In the genomic region with DNA sequence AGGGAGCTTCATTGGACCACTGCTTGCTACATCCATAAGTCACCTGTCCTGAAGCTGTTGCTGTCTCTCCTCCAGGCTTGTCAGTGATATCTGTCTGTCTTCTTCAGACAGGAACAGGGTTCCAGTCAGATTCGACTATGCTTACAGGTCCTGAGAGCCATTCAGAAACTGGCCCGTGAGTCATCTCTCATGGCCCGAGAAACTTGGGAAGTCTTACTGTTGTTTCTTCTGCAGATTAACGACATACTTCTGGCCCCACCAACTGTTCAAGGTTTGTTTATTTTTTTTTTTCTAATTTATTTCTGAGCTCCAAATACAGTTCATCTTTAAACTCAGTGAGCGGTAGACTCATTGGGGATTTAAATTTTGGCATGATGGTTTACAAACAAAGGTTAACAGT, we compare ENCODE assay signal across 1 cellular context.
TF ChIP-seq lines count a peak whose summit lies in the region.

No MANE protein-coding gene starts in this region.

TF ChIP-seq in HEK293, 187 proteins besides CTCF, POLR2A, EP300 and RAD21 (continued from another document):
- no peak for TF ChIP-seq MYNN (tag by site-specific recombination; IDR thresholded peaks at IDR 0.05; ENCODE audit: borderline replicate concordance)
- TF ChIP-seq ZNF660 (tag by site-specific recombination; IDR thresholded peaks at IDR 0.05), result no peak
- no peak for TF ChIP-seq ZNF169 (tag by site-specific recombination; IDR thresholded peaks at IDR 0.05)
- TF ChIP-seq SCRT2 (tag by site-specific recombination; IDR thresholded peaks at IDR 0.05), result 0 out of 2 replicates have a peak, but pooled peaks have one; percentile 23
- no peak for TF ChIP-seq ATF2 (tag by site-specific recombination; IDR thresholded peaks at IDR 0.05; ENCODE audit: low read depth)
- no peak for TF ChIP-seq ZNF121 (tag by site-specific recombination; IDR thresholded peaks at IDR 0.05)
- no peak for TF ChIP-seq ZNF148 (tag by site-specific recombination; IDR thresholded peaks at IDR 0.05; ENCODE audit: borderline replicate concordance)
- TF ChIP-seq ZBTB7A (tag by site-specific recombination; IDR thresholded peaks at IDR 0.05; ENCODE audit: low read depth), result no peak
- no peak for TF ChIP-seq ZNF623 (tag by site-specific recombination; IDR thresholded peaks at IDR 0.05)
